9 cellular contexts compared by ENCODE assay signal in the genomic region with DNA sequence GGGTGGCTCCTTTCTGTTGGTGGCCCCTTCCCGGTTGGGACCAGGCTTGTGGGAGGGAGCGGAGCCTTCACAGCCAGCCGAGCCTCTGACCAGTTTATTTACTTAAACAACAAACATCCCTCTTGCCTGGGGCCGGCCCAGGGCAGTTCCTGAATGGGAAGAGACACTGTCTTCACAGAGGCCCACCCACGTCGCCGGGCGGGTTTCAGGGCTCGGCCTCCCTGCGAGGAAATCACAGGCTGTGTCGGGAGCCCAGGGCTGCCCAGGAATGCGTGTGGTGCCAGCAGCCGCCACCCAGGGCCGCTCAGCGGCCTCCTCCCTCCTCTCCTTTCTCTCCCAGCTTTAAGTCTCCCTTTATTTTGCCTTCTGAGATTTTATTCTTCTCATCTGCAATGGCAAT.
DNase-seq lines count a peak whose midpoint lies in the region; ATAC-seq and TF ChIP-seq lines count a peak whose summit lies in the region.
"Had no signal": no experiment of that assay in that cellular context is flagged by ENCODE, and none has a peak within 500 bp of the region (broad histone marks: within the 10 kb centered on the region; RNA-seq: fewer than 3 reads in every experiment).

No MANE protein-coding gene starts in this region.

- H3K36me3 ChIP-seq in HEK293 (ENCODE audit: control insufficient read depth in 2 of 2, insufficient read depth in 1 of 2, low read length in 2 of 2) (no peaks in the 10 kb centered on the region), left lung (no peaks in the 10 kb centered on the region), thyroid gland (no peaks in the 10 kb centered on the region)

- H3K27me3 ChIP-seq in left lung (peaks cover 0 to 7% of the 10 kb centered on the region in 2 donors), thyroid gland (no peaks in the 10 kb centered on the region)

- POLR2A ChIA-PET in HEK293 (lab: Yijun Ruan, JAX) = no interaction called here

- 32 to 42% methylated on average over 14 of the region's 15 CpGs for WGBS in thyroid gland, 2 donors

- no peak for TF ChIP-seq POLR2A in thyroid gland (IDR thresholded peaks at IDR 0.05)

- H3K27ac Mint-ChIP-seq in activated T-helper 17 cell treated with anti-CD3 and anti-CD28 coated beads, Interleukin-2, amount 50 U/mL, for 72 hours = no peak overlapping the region

- intact Hi-C loops in left lung (cut with DNase I) (no loop called here), thyroid gland (cut with DNase I) (no loop called here)

- peaks cover 15% of the 10 kb centered on the region for H3K27me3 Mint-ChIP-seq in activated T-helper 17 cell treated with anti-CD3 and anti-CD28 coated beads, Interleukin-2, amount 50 U/mL, for 72 hours

- peaks cover 4% of the 10 kb centered on the region for H3K9me3 Mint-ChIP-seq in activated T-helper 17 cell treated with anti-CD3 and anti-CD28 coated beads, Interleukin-2, amount 50 U/mL, for 72 hours

- no peaks in the 10 kb centered on the region for H3K36me3 Mint-ChIP-seq in activated T-helper 17 cell treated with anti-CD3 and anti-CD28 coated beads, Interleukin-2, amount 50 U/mL, for 72 hours (ENCODE audit: low read depth)

- CTCF ChIA-PET in HEK293 (lab: Yijun Ruan, JAX) = interaction anchor here (0.5 kb wide), 1 partner anchor 63 kb away, joined by 4 read pairs; no protein-coding TSS in a partner anchor

- H3K4me1 Mint-ChIP-seq in activated T-helper 17 cell treated with anti-CD3 and anti-CD28 coated beads, Interleukin-2, amount 50 U/mL, for 72 hours = no peaks in the 10 kb centered on the region

- ATAC-seq in left lung (peak; percentile 44), GM19395 (IDR thresholded peaks at IDR 0.05; ENCODE audit: unreplicated experiment) (no peak), HG03571 (IDR thresholded peaks at IDR 0.05; ENCODE audit: unreplicated experiment) (no peak)
- no peak for ATAC-seq in activated T-helper 17 cell treated with anti-CD3 and anti-CD28 coated beads, Interleukin-2, amount 50 U/mL, for 72 hours (replicated peaks)
- ATAC-seq: HCT116 had no signal

- H3K4me1 ChIP-seq in HEK293 (ENCODE audit: control insufficient read depth, insufficient read depth, low read length) = peaks cover 2% of the 10 kb centered on the region; the same call in 1 of the 2 replicates
- H3K4me1 ChIP-seq in left lung = no peaks in the 10 kb centered on the region
- H3K4me1 ChIP-seq in thyroid gland = peaks cover 21 to 30% of the 10 kb centered on the region in 2 donors

- DNase-seq in astrocyte of the hippocampus (ENCODE audit: low read depth, low spot score) (peak; percentile 59), left lung (no peak), thyroid gland (peak; percentile 71 to 79)
- DNase-seq: occipital lobe had no signal

- H3K9me3 ChIP-seq in HEK293 (ENCODE audit: control insufficient read depth, insufficient read depth, low read depth, low read length) (no peaks in the 10 kb centered on the region), left lung (no peaks in the 10 kb centered on the region), thyroid gland (no peaks in the 10 kb centered on the region)

- TF ChIP-seq CTCF in HEK293 (tag by site-specific recombination; IDR thresholded peaks at IDR 0.05) (no peak), left lung (IDR thresholded peaks at IDR 0.05) (no peak), thyroid gland (IDR thresholded peaks at IDR 0.05) (no peak)

- H3K4me3 ChIP-seq in HEK293 (ENCODE audit: low read depth, low read length) (no peak overlapping the region), left lung (no peak overlapping the region), thyroid gland (replicated peaks in 1 of 3) (no peak overlapping the region)

- H3K27ac ChIP-seq in HEK293 (ENCODE audit: extremely low read depth, low read depth, low read length) (peak overlapping the region; percentile 10; the same call in 1 of the 2 replicates), left lung (peak overlapping the region in 1 of 2 donors; percentile 13), thyroid gland (peak overlapping the region; percentile 45 to 65 (median 49))

- no peak overlapping the region for H3K4me3 Mint-ChIP-seq in activated T-helper 17 cell treated with anti-CD3 and anti-CD28 coated beads, Interleukin-2, amount 50 U/mL, for 72 hours

TF ChIP-seq in HEK293, 187 proteins besides CTCF, POLR2A, EP300 and RAD21:
- TF ChIP-seq ZIC2 (tag by site-specific recombination; IDR thresholded peaks at IDR 0.05) (peak; percentile 41), ZSCAN18 (tag by site-specific recombination; IDR thresholded peaks at IDR 0.05) (no peak), ZBTB8A (tag by site-specific recombination; IDR thresholded peaks at IDR 0.05) (no peak), KLF1 (tag by site-specific recombination; IDR thresholded peaks at IDR 0.05) (peak; percentile 77)

Comparison
In these comparisons a context has a peak if more than half of its experiments do, and no peak if none do; other contexts are left out.
1. DNase-seq: peak in astrocyte of the hippocampus (single experiment) and thyroid gland (2 of 2); none in left lung (0 of 2).